In the genomic region with DNA sequence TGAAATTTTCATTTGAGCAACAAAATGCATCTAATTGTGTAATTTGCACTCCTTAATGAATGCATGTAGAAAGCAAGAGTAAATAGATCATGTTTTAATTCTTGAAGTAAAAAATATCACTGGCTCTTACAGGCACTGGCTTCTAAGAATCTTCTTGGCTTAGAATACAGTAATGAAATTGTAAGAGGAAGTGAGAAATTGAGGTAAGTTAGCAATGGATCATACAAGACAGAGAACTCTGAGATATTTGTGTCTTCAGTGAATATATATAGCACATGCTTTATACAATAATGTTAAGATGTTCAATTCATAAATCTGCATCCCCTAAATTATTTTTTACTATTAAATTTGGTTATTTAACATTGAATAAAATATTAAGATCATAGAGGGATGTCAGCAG, we compare ENCODE assay signal across 35 cellular contexts.
"Had no signal": no experiment of that assay in that cellular context is flagged by ENCODE, and none has a peak within 500 bp of the region (broad histone marks: within the 10 kb centered on the region; RNA-seq: fewer than 3 reads in every experiment).

No MANE protein-coding gene starts in this region.

- H3K4me1 ChIP-seq: adrenal gland, body of pancreas, breast epithelium had no signal

- H3K9me3 ChIP-seq: adrenal gland, body of pancreas, breast epithelium had no signal

- FAIRE-seq: astrocyte, colon had no signal

- H3K27me3 ChIP-seq: adrenal gland, body of pancreas, brain microvascular endothelial cell had no signal

- H3K9me3 Mint-ChIP-seq: activated CD4-positive, alpha-beta T cell treated with anti-CD3 and anti-CD28 coated beads, Interleukin-2, amount 10 ng/mL, durations not matched to agents 7 days and 5 days had no signal

- H3K27ac Mint-ChIP-seq: activated CD4-positive, alpha-beta memory T cell treated with anti-CD3 and anti-CD28 coated beads, Interleukin-2, amount 10 ng/mL, durations not matched to agents 7 days and 5 days; activated CD4-positive, alpha-beta T cell treated with anti-CD3 and anti-CD28 coated beads for 36 hours; activated CD4-positive, alpha-beta T cell treated with anti-CD3 and anti-CD28 coated beads, Interleukin-2, amount 10 ng/mL, durations not matched to agents 7 days and 5 days; activated CD8-positive, alpha-beta memory T cell treated with anti-CD3 and anti-CD28 coated beads, Interleukin-2, amount 10 ng/mL, durations not matched to agents 7 days and 5 days; activated CD8-positive, alpha-beta T cell treated with anti-CD3 and anti-CD28 coated beads, Interleukin-2, amount 10 ng/mL, durations not matched to agents 7 days and 5 days; activated naive CD4-positive, alpha-beta T cell treated with anti-CD3 and anti-CD28 coated beads, Interleukin-2, amount 50 U/mL, for 72 hours; activated naive CD8-positive, alpha-beta T cell treated with anti-CD3 and anti-CD28 coated beads for 36 hours; activated T-cell treated with anti-CD3 and anti-CD28 coated beads, Interleukin-2, amount 50 U/mL, for 24 hours; activated T-helper 2 cell treated with anti-CD3 and anti-CD28 coated beads, Interferon-gamma antibody, Interleukin-2, Interleukin-4, amounts not matched to agents 10 μg/mL and 5 μg/mL and 100 μg/mL, durations not matched to agents 14 hours and 24 hours and 36 hours; T-helper 2 cell treated with Interferon-gamma antibody and Interleukin-4, amounts not matched to agents 5 μg/mL and 100 μg/mL, for 36 hours; WTC11 had no signal

- H3K4me3 Mint-ChIP-seq: activated CD4-positive, alpha-beta memory T cell treated with anti-CD3 and anti-CD28 coated beads, Interleukin-2, amount 10 ng/mL, durations not matched to agents 7 days and 5 days; activated CD4-positive, alpha-beta T cell treated with anti-CD3 and anti-CD28 coated beads for 36 hours; activated CD4-positive, alpha-beta T cell treated with anti-CD3 and anti-CD28 coated beads, Interleukin-2, amount 10 ng/mL, durations not matched to agents 7 days and 5 days; activated CD8-positive, alpha-beta memory T cell treated with anti-CD3 and anti-CD28 coated beads, Interleukin-2, amount 10 ng/mL, durations not matched to agents 7 days and 5 days; activated CD8-positive, alpha-beta T cell treated with anti-CD3 and anti-CD28 coated beads, Interleukin-2, amount 10 ng/mL, durations not matched to agents 7 days and 5 days; activated naive CD8-positive, alpha-beta T cell treated with anti-CD3 and anti-CD28 coated beads for 36 hours; activated T-cell treated with anti-CD3 and anti-CD28 coated beads, Interleukin-2, amount 50 U/mL, for 24 hours; T-helper 2 cell treated with Interferon-gamma antibody and Interleukin-4, amounts not matched to agents 5 μg/mL and 100 μg/mL, for 36 hours; WTC11 had no signal

- H3K36me3 Mint-ChIP-seq: activated CD8-positive, alpha-beta memory T cell treated with anti-CD3 and anti-CD28 coated beads, Interleukin-2, amount 10 ng/mL, durations not matched to agents 7 days and 5 days; activated naive CD4-positive, alpha-beta T cell treated with anti-CD3 and anti-CD28 coated beads, Interleukin-2, amount 50 U/mL, for 72 hours; activated naive CD8-positive, alpha-beta T cell treated with anti-CD3 and anti-CD28 coated beads for 36 hours; WTC11 had no signal

- ATAC-seq: activated CD4-positive, alpha-beta T cell treated with anti-CD3 and anti-CD28 coated beads for 36 hours; activated CD4-positive, CD25-positive, alpha-beta regulatory T cell treated with anti-CD3 and anti-CD28 coated beads, Interleukin-2, amount 50 U/mL, for 24 hours; activated CD8-positive, alpha-beta memory T cell treated with anti-CD3 and anti-CD28 coated beads, Interleukin-2, amount 10 ng/mL, durations not matched to agents 7 days and 5 days; activated CD8-positive, alpha-beta T cell treated with anti-CD3 and anti-CD28 coated beads, Interleukin-2, amount 10 ng/mL, durations not matched to agents 7 days and 5 days; activated naive CD4-positive, alpha-beta T cell treated with anti-CD3 and anti-CD28 coated beads, Interleukin-2, amount 50 U/mL, for 72 hours; body of pancreas; WTC11 had no signal

- H3K4me1 Mint-ChIP-seq: activated CD4-positive, alpha-beta memory T cell treated with anti-CD3 and anti-CD28 coated beads, Interleukin-2, amount 10 ng/mL, durations not matched to agents 7 days and 5 days; activated CD4-positive, alpha-beta T cell treated with anti-CD3 and anti-CD28 coated beads for 36 hours; activated CD4-positive, alpha-beta T cell treated with anti-CD3 and anti-CD28 coated beads, Interleukin-2, amount 10 ng/mL, durations not matched to agents 7 days and 5 days; activated CD8-positive, alpha-beta memory T cell treated with anti-CD3 and anti-CD28 coated beads, Interleukin-2, amount 10 ng/mL, durations not matched to agents 7 days and 5 days; activated naive CD8-positive, alpha-beta T cell treated with anti-CD3 and anti-CD28 coated beads for 36 hours; WTC11 had no signal

- H3K36me3 ChIP-seq: adrenal gland, brain microvascular endothelial cell, breast epithelium, WERI-Rb-1 had no signal

- H3K4me3 ChIP-seq: adrenal gland, body of pancreas, breast epithelium had no signal

- DNase-seq: activated CD4-positive, alpha-beta memory T cell treated with anti-CD3 and anti-CD28 coated beads, Interleukin-2, amount 10 ng/mL, durations not matched to agents 7 days and 5 days; activated CD4-positive, alpha-beta T cell treated with anti-CD3 and anti-CD28 coated beads for 1 hour; activated CD4-positive, alpha-beta T cell treated with anti-CD3 and anti-CD28 coated beads for 36 hours; activated CD4-positive, alpha-beta T cell treated with anti-CD3 and anti-CD28 coated beads for 48 hours; activated CD4-positive, alpha-beta T cell treated with anti-CD3 and anti-CD28 coated beads, Interleukin-2, amount 10 ng/mL, durations not matched to agents 7 days and 5 days; activated CD4-positive, alpha-beta T cell treated with anti-CD3 and anti-CD28 coated beads, Interleukin-2, amount 50 U/mL, for 48 hours; activated CD4-positive, CD25-positive, alpha-beta regulatory T cell; activated CD8-positive, alpha-beta memory T cell treated with anti-CD3 and anti-CD28 coated beads for 24 hours; activated CD8-positive, alpha-beta memory T cell treated with anti-CD3 and anti-CD28 coated beads, Interleukin-2, amount 10 ng/mL, durations not matched to agents 7 days and 5 days; activated CD8-positive, alpha-beta memory T cell treated with anti-CD3 and anti-CD28 coated beads, Interleukin-2, amount 50 U/mL, for 48 hours; activated CD8-positive, alpha-beta T cell treated with anti-CD3 and anti-CD28 coated beads, Interleukin-2, amount 10 ng/mL, durations not matched to agents 7 days and 5 days; activated effector memory CD4-positive, alpha-beta T cell treated with Interleukin-2 at 50 U/mL for 16 hours; activated gamma-delta T cell; activated naive CD4-positive, alpha-beta T cell treated with anti-CD3 and anti-CD28 coated beads, Interleukin-2, amount 50 U/mL, for 16 hours; activated naive CD4-positive, alpha-beta T cell treated with Interleukin-2 at 50 U/mL for 16 hours; activated naive CD8-positive, alpha-beta T cell treated with anti-CD3 and anti-CD28 coated beads for 36 hours; activated T-cell treated with anti-CD3 and anti-CD28 coated beads, Interleukin-2, amount 50 U/mL, for 24 hours; activated T-cell treated with anti-CD3 and anti-CD28 coated beads, Interleukin-2, amount 50 U/mL, for 48 hours; adrenal gland; amniotic stem cell; aorta; body of pancreas; brain microvascular endothelial cell; central memory CD4-positive, alpha-beta T cell; T-helper 2 cell; T-helper 9 cell; WERI-Rb-1 had no signal

- H3K27me3 Mint-ChIP-seq: activated CD4-positive, alpha-beta memory T cell treated with anti-CD3 and anti-CD28 coated beads, Interleukin-2, amount 10 ng/mL, durations not matched to agents 7 days and 5 days; activated CD4-positive, alpha-beta T cell treated with anti-CD3 and anti-CD28 coated beads for 36 hours; activated CD4-positive, alpha-beta T cell treated with anti-CD3 and anti-CD28 coated beads, Interleukin-2, amount 10 ng/mL, durations not matched to agents 7 days and 5 days; activated CD8-positive, alpha-beta memory T cell treated with anti-CD3 and anti-CD28 coated beads, Interleukin-2, amount 10 ng/mL, durations not matched to agents 7 days and 5 days; activated naive CD8-positive, alpha-beta T cell treated with anti-CD3 and anti-CD28 coated beads for 36 hours; activated T-cell treated with anti-CD3 and anti-CD28 coated beads, Interleukin-2, amount 50 U/mL, for 24 hours had no signal

- H3K27ac ChIP-seq: adrenal gland, body of pancreas, brain microvascular endothelial cell, breast epithelium, WERI-Rb-1 had no signal
